28 cellular contexts compared by ENCODE assay signal in genomic region chr7:33500590-33500989, GRCh38.
DNase-seq lines count a peak whose midpoint lies in the region; TF ChIP-seq lines count a peak whose summit lies in the region.
"Had no signal": no experiment of that assay in that cellular context is flagged by ENCODE, and none has a peak within 500 bp of the region (broad histone marks: within the 10 kb centered on the region; RNA-seq: fewer than 3 reads in every experiment).

No MANE protein-coding gene starts in this region.

- TF ChIP-seq RAD21 in SK-N-SH (IDR thresholded peaks at IDR 0.05; ENCODE audit: low read length), result no peak

- H3K4me3 ChIP-seq in A673 (ENCODE audit: low read depth, low read length, poor library complexity, severe bottlenecking), result no peak overlapping the region
- H3K4me3 ChIP-seq in HFF-Myc (replicated peaks; ENCODE audit: low read depth, low read length), result no peak overlapping the region
- no peak overlapping the region for H3K4me3 ChIP-seq in fibroblast of pulmonary artery (replicated peaks; ENCODE audit: low read depth, low read length)
- no peak overlapping the region for H3K4me3 ChIP-seq in SK-N-SH (ENCODE audit: low read depth in 2 of 2, low read length in 1 of 2)
- no peak overlapping the region for H3K4me3 ChIP-seq in colonic mucosa

- no peaks in the 10 kb centered on the region for H3K4me1 ChIP-seq in A673 (ENCODE audit: insufficient read depth, low read length, poor library complexity, severe bottlenecking)
- H3K4me1 ChIP-seq in SK-N-SH (ENCODE audit: control insufficient read depth in 1 of 2, insufficient read depth in 2 of 2, low read depth in 1 of 2, low read length in 1 of 2), result peaks cover under 1 to 2% of the 10 kb centered on the region in 2 experiments; a peak in 2 of 4 replicates
- no peaks in the 10 kb centered on the region for H3K4me1 ChIP-seq in colonic mucosa

- H4K20me1 ChIP-seq in SK-N-SH (ENCODE audit: insufficient read depth), result no peaks in the 10 kb centered on the region

- no peak for TF ChIP-seq EP300 in SK-N-SH (IDR thresholded peaks at IDR 0.05; ENCODE audit: borderline replicate concordance in 1 of 2, low read depth in 1 of 2, low read length in 1 of 2)

- H3K9ac ChIP-seq in SK-N-SH (no peak overlapping the region), colonic mucosa (ENCODE audit: low read depth in 2 of 2, low read length in 2 of 2) (no peak overlapping the region)

- H3K4me2 ChIP-seq in SK-N-SH, result no peak overlapping the region

- no peak overlapping the region for H3K27ac ChIP-seq in A673 (ENCODE audit: low read depth, low read length, poor library complexity, severe bottlenecking)
- H3K27ac ChIP-seq in SK-N-SH (ENCODE audit: low read depth in 2 of 2, low read length in 1 of 2), result no peak overlapping the region
- H3K27ac ChIP-seq in colonic mucosa, result no peak overlapping the region
- H3K27ac ChIP-seq: WERI-Rb-1 had no signal

- intact Hi-C loops in A673 (cut with micrococcal nuclease; ENCODE audit: unreplicated experiment), result no loop called here
- intact Hi-C loops in colonic mucosa (cut with DNase I), result no loop called here

- H3K4me3 Mint-ChIP-seq in neural crest cell, result no peak overlapping the region
- H3K4me3 Mint-ChIP-seq: activated naive CD8-positive, alpha-beta T cell treated with anti-CD3 and anti-CD28 coated beads, Interleukin-2, amount 50 U/mL, for 24 hours; memory B cell; naive B cell had no signal

- no peaks in the 10 kb centered on the region for H3K79me2 ChIP-seq in SK-N-SH (ENCODE audit: insufficient read depth)

- peaks cover 12% of the 10 kb centered on the region for H3K4me1 Mint-ChIP-seq in neural crest cell
- H3K4me1 Mint-ChIP-seq: activated naive CD8-positive, alpha-beta T cell treated with anti-CD3 and anti-CD28 coated beads, Interleukin-2, amount 50 U/mL, for 24 hours; memory B cell; naive B cell had no signal

- POLR2A ChIA-PET in A673 (lab: Charles Lee; ENCODE audit: low non-redundant PET) (no interaction called here), SK-N-SH (lab: Yijun Ruan, JAX) (no interaction called here)

- CTCF ChIA-PET in A673 (lab: Charles Lee), result no interaction called here
- CTCF ChIA-PET in SK-N-SH (lab: Yijun Ruan, JAX), result interaction anchor here (0.8 to 1.1 kb wide), 2 partner anchors 16 to 41 kb away, joined by 3 to 5 read pairs; no protein-coding TSS in a partner anchor

- no peaks in the 10 kb centered on the region for H3K36me3 ChIP-seq in A673 (ENCODE audit: insufficient read depth, low read length, poor library complexity, severe bottlenecking)
- no peaks in the 10 kb centered on the region for H3K36me3 ChIP-seq in SK-N-SH (replicated peaks in 1 of 2; ENCODE audit: control insufficient read depth in 1 of 2, insufficient read depth in 2 of 2, low read length in 1 of 2)
- no peaks in the 10 kb centered on the region for H3K36me3 ChIP-seq in colonic mucosa
- H3K36me3 ChIP-seq: WERI-Rb-1 had no signal

- TF ChIP-seq CTCF in A673 (conservative IDR thresholded peaks at IDR 0.05; ENCODE audit: low read depth, low read length), result no peak
- TF ChIP-seq CTCF in HFF-Myc (IDR thresholded peaks at IDR 0.05; ENCODE audit: low read depth, low read length, missing control alignments), result no peak
- no peak for TF ChIP-seq CTCF in fibroblast of pulmonary artery (IDR thresholded peaks at IDR 0.05; ENCODE audit: low read length, missing control alignments)
- TF ChIP-seq CTCF in neural crest cell (conservative IDR thresholded peaks at IDR 0.05), result no peak
- TF ChIP-seq CTCF in SK-N-SH (IDR thresholded peaks at IDR 0.05), result no peak
- no peak for TF ChIP-seq CTCF in colonic mucosa (IDR thresholded peaks at IDR 0.05)

- no peaks in the 10 kb centered on the region for H3K36me3 Mint-ChIP-seq in neural crest cell (ENCODE audit: low read depth)

- WGBS in SK-N-SH (ENCODE audit: low lambda C conversion rate), result 76% methylated on average over 2 of the region's 2 CpGs

- H3K27me3 Mint-ChIP-seq in neural crest cell (ENCODE audit: low read depth), result no peaks in the 10 kb centered on the region
- H3K27me3 Mint-ChIP-seq: activated naive CD8-positive, alpha-beta T cell treated with anti-CD3 and anti-CD28 coated beads, Interleukin-2, amount 50 U/mL, for 24 hours; memory B cell; naive B cell had no signal

- H3F3A ChIP-seq in SK-N-SH (replicated peaks; ENCODE audit: insufficient read depth), result peaks cover 2% of the 10 kb centered on the region

- H2AFZ ChIP-seq in SK-N-SH (ENCODE audit: low read depth), result no peak overlapping the region

- no peaks in the 10 kb centered on the region for H3K9me2 ChIP-seq in SK-N-SH

- BruUV-seq in A673 (replicated peaks; lab: Mats Ljungman, UMichigan), result no TSS peak

- no peaks in the 10 kb centered on the region for H3K9me3 Mint-ChIP-seq in neural crest cell
- H3K9me3 Mint-ChIP-seq: activated naive CD8-positive, alpha-beta T cell treated with anti-CD3 and anti-CD28 coated beads, Interleukin-2, amount 50 U/mL, for 24 hours; memory B cell; naive B cell had no signal

- DNase-seq in A673 (ENCODE audit: low spot score) (peak; percentile 13), HFF-Myc (ENCODE audit: extremely low read depth, low read depth) (peak; percentile 11), fibroblast of pulmonary artery (ENCODE audit: low read depth) (peak; percentile 16), neural crest cell (ENCODE audit: low read depth, low spot score) (no peak), SK-N-SH (no peak), COR-L47 (lab: John Stamatoyannopoulos, UW) (no peak), colonic mucosa (no peak), NCI-H128 (lab: John Stamatoyannopoulos, UW; ENCODE audit: unreplicated experiment) (no peak)
- DNase-seq: activated CD4-positive, alpha-beta T cell treated with anti-CD3 and anti-CD28 coated beads for 48 hours; activated CD8-positive, alpha-beta memory T cell treated with anti-CD3 and anti-CD28 coated beads for 24 hours; activated gamma-delta T cell; activated naive CD8-positive, alpha-beta T cell treated with anti-CD3 and anti-CD28 coated beads, Interleukin-2, amount 50 U/mL, for 24 hours; DMS53; foreskin melanocyte; GDM1; left colon; naive B cell; NCI-H1092; NCI-H187 treated with DMSO at 0.1 percent for 48 hours; NCI-H526 treated with DMSO at 0.1 percent for 48 hours; occipital lobe; SHP77 treated with DMSO at 0.1 percent for 48 hours; stimulated activated CD4-positive, alpha-beta T cell treated with anti-CD3 and anti-CD28 coated beads, Interleukin-12 subunit alpha, Interleukin-12 subunit beta, amount 100 ng/mL, for 4 hours; stimulated activated CD4-positive, alpha-beta T cell treated with anti-CD3 and anti-CD28 coated beads, Interleukin-4, amount 100 ng/mL, for 1 hour; SW 1271; T1000; WERI-Rb-1 had no signal

- no peaks in the 10 kb centered on the region for H3K9me3 ChIP-seq in A673 (ENCODE audit: low read depth, low read length, poor library complexity, severe bottlenecking)
- H3K9me3 ChIP-seq in SK-N-SH, result no peaks in the 10 kb centered on the region
- no peaks in the 10 kb centered on the region for H3K9me3 ChIP-seq in colonic mucosa

- H3K27me3 ChIP-seq in A673 (replicated peaks; ENCODE audit: insufficient read depth, low read depth, low read length, poor library complexity), result no peaks in the 10 kb centered on the region
- no peaks in the 10 kb centered on the region for H3K27me3 ChIP-seq in SK-N-SH (ENCODE audit: insufficient read depth)
- H3K27me3 ChIP-seq in colonic mucosa, result no peaks in the 10 kb centered on the region

- H3K27ac Mint-ChIP-seq in neural crest cell (ENCODE audit: unreplicated experiment), result peak overlapping the region; percentile 90
- H3K27ac Mint-ChIP-seq: activated naive CD8-positive, alpha-beta T cell treated with anti-CD3 and anti-CD28 coated beads, Interleukin-2, amount 50 U/mL, for 24 hours; memory B cell; naive B cell had no signal

TF ChIP-seq in SK-N-SH, 30 proteins besides CTCF, POLR2A, EP300 and RAD21:
- no peak for TF ChIP-seq RFX5 (IDR thresholded peaks at IDR 0.05; ENCODE audit: low read length)
- no peak for TF ChIP-seq FOSL2 (IDR thresholded peaks at IDR 0.05; ENCODE audit: borderline replicate concordance, low read depth)
- no peak for TF ChIP-seq SMC3 (IDR thresholded peaks at IDR 0.05; ENCODE audit: low read depth, low read length)
- TF ChIP-seq GABPA (IDR thresholded peaks at IDR 0.05; ENCODE audit: low read depth), result no peak
- TF ChIP-seq ELF1 (IDR thresholded peaks at IDR 0.05), result no peak

Comparison
In these comparisons a context has a peak if more than half of its experiments do, and no peak if none do; other contexts are left out.
1. DNase-seq: peak in A673 (single experiment), HFF-Myc (single experiment) and fibroblast of pulmonary artery (single experiment); none in neural crest cell (single experiment), SK-N-SH (single experiment), COR-L47 (single experiment), colonic mucosa (single experiment) and NCI-H128 (single experiment).